Comparison of ENCODE assay signal across 2 cellular contexts in genomic region chr3:62376906-62377865, GRCh38.
TF ChIP-seq lines count a peak whose summit lies in the region.

No MANE protein-coding gene starts in this region.

TF ChIP-seq in SK-N-SH, 30 proteins besides CTCF, POLR2A, EP300 and RAD21 (continued from another document):
- TF ChIP-seq YY1 (IDR thresholded peaks at IDR 0.05; ENCODE audit: low read depth) (no peak), USF1 (IDR thresholded peaks at IDR 0.05; ENCODE audit: borderline replicate concordance, low read depth) (no peak), FOXM1 (IDR thresholded peaks at IDR 0.05; ENCODE audit: low read depth) (no peak), FOSL2 (IDR thresholded peaks at IDR 0.05; ENCODE audit: borderline replicate concordance, low read depth) (no peak), SIN3A (IDR thresholded peaks at IDR 0.05; ENCODE audit: borderline replicate concordance, low read depth, low read length) (no peak), RXRA (IDR thresholded peaks at IDR 0.05; ENCODE audit: borderline replicate concordance, low read depth) (no peak), EZH2phosphoT487 (IDR thresholded peaks at IDR 0.05; ENCODE audit: borderline replicate concordance, low read depth) (no peak)

TF ChIP-seq in SK-N-SH treated with all-trans-retinoic acid at 6 μM for 48 hours, 23 proteins besides CTCF, POLR2A, EP300 and RAD21 (continued from another document):
- TF ChIP-seq TSHZ2 (CRISPR knock-in tag; IDR thresholded peaks at IDR 0.05) = no peak
- TF ChIP-seq CSDC2 (CRISPR knock-in tag; IDR thresholded peaks at IDR 0.05) = no peak
- no peak for TF ChIP-seq OSR1 (CRISPR knock-in tag; IDR thresholded peaks at IDR 0.05)
- no peak for TF ChIP-seq ZNF70 (CRISPR knock-in tag; IDR thresholded peaks at IDR 0.05)
- TF ChIP-seq, protein P1, sequence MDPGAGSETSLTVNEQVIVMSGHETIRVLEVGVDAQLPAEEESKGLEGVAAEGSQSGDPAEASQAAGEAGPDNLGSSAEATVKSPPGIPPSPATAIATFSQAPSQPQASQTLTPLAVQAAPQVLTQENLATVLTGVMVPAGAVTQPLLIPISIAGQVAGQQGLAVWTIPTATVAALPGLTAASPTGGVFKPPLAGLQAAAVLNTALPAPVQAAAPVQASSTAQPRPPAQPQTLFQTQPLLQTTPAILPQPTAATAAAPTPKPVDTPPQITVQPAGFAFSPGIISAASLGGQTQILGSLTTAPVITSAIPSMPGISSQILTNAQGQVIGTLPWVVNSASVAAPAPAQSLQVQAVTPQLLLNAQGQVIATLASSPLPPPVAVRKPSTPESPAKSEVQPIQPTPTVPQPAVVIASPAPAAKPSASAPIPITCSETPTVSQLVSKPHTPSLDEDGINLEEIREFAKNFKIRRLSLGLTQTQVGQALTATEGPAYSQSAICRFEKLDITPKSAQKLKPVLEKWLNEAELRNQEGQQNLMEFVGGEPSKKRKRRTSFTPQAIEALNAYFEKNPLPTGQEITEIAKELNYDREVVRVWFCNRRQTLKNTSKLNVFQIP (CRISPR knock-in tag; IDR thresholded peaks at IDR 0.05; ENCODE audit: borderline replicate concordance, low read depth) = no peak
- TF ChIP-seq ZNF565 (CRISPR knock-in tag; conservative IDR thresholded peaks at IDR 0.05; ENCODE audit: low read depth) = no peak
- TF ChIP-seq ZFP3 (CRISPR knock-in tag; IDR thresholded peaks at IDR 0.05) = no peak
- TF ChIP-seq CSRNP3 (CRISPR knock-in tag; IDR thresholded peaks at IDR 0.05) = no peak
- TF ChIP-seq BACH2 (CRISPR knock-in tag; IDR thresholded peaks at IDR 0.05; ENCODE audit: borderline replicate concordance) = no peak
- no peak for TF ChIP-seq TCF4 (CRISPR knock-in tag; IDR thresholded peaks at IDR 0.05; ENCODE audit: borderline replicate concordance)
- no peak for TF ChIP-seq TOX (CRISPR knock-in tag; IDR thresholded peaks at IDR 0.05; ENCODE audit: borderline replicate concordance)
TF ChIP-seq in SK-N-SH treated with all-trans-retinoic acid at 6 μM for 48 hours: peak in this region for 0.
